In the genomic region with DNA sequence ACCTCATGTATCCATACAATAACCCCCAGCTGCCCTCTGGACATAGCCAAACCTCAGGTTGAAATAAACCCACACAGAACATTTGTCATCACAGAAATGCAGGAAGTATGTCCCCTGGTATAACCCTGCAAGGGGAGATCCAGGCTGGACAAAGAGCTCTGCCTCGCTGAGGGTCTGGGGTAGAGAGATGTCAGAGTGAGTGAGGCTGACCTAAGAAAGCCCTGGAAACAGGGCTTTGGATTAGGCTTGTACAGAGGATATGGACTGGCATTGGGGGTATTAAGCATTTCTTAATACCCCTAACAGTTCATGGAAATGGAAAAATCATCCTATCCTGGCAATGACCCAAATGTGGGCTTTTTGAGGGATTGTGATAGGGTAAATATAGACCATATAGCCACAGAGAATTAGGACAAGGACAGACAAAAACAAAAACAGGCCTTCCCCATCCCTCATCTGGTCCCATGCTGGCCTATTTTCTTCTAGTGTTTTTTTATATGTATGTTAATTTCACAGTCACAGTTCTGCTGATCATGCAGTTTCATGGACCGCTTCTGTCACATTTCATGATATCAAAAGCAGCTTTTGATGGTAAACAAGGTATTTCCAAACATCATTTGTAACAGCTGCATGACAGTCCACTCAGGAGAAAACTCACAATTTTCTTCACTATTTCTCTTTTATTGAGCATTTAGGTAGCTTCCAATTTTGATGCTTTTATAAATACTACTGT, we compare ENCODE assay signal across 25 cellular contexts. TPM values are rescaled to one million over a fixed set of nuclear protein-coding genes. Genes with fewer than 3 reads are reported as not detected.
DNase-seq lines count a peak whose midpoint lies in the region; ATAC-seq, FAIRE-seq and TF ChIP-seq lines count a peak whose summit lies in the region.
"Had no signal": no experiment of that assay in that cellular context is flagged by ENCODE, and none has a peak within 500 bp of the region (broad histone marks: within the 10 kb centered on the region; RNA-seq: fewer than 3 reads in every experiment).

No MANE protein-coding gene starts in this region.

- H3K4me1 ChIP-seq in HepG2 (ENCODE audit: insufficient read depth, low read length) (no peaks in the 10 kb centered on the region), right lobe of liver (no peaks in the 10 kb centered on the region), SJCRH30 (peaks cover 24% of the 10 kb centered on the region), K562 (replicated peaks in 1 of 2; ENCODE audit: control insufficient read depth in 2 of 2, insufficient read depth in 2 of 2, low read length in 2 of 2) (no peaks in the 10 kb centered on the region), smooth muscle cell (ENCODE audit: low read depth) (no peaks in the 10 kb centered on the region), prostate gland (replicated peaks) (no peaks in the 10 kb centered on the region)

- H4K20me1 ChIP-seq in HepG2 (ENCODE audit: insufficient read depth, low read length) (no peaks in the 10 kb centered on the region), K562 (replicated peaks; ENCODE audit: control insufficient read depth, insufficient read depth, low read length) (no peaks in the 10 kb centered on the region; the same call in 1 of the 2 replicates), smooth muscle cell (ENCODE audit: low read depth) (no peaks in the 10 kb centered on the region)

- TF ChIP-seq EP300 in HepG2 (IDR thresholded peaks at IDR 0.05; ENCODE audit: low read depth in 2 of 2, low read length in 2 of 2), result no peak
- no peak for TF ChIP-seq EP300 in HepG2 (CRISPR knock-in tag; IDR thresholded peaks at IDR 0.05; ENCODE audit: borderline replicate concordance)
- TF ChIP-seq EP300 in K562 (IDR thresholded peaks at IDR 0.05; ENCODE audit: low read length), result no peak

- H3K27me3 ChIP-seq in HepG2 (ENCODE audit: control insufficient read depth in 1 of 2, insufficient read depth in 2 of 2, low read length in 2 of 2) (peaks cover 2 to 16% of the 10 kb centered on the region in 2 experiments; a peak in 4 of 5 replicates), right lobe of liver (no peaks in the 10 kb centered on the region), SJCRH30 (no peaks in the 10 kb centered on the region), K562 (ENCODE audit: control insufficient read depth in 2 of 2, insufficient read depth in 2 of 2, low read length in 2 of 2) (peaks cover 27 to 44% of the 10 kb centered on the region in 2 experiments), smooth muscle cell (ENCODE audit: low read depth) (no peaks in the 10 kb centered on the region), prostate gland (replicated peaks; ENCODE audit: insufficient read depth) (no peaks in the 10 kb centered on the region)

- CTCF ChIA-PET in HepG2 (lab: Yijun Ruan, JAX; ENCODE audit: low intra/inter-chr PET ratio, low total read pairs), result no interaction called here
- CTCF ChIA-PET in K562 (lab: Yijun Ruan, JAX; ENCODE audit: low intra/inter-chr PET ratio), result no interaction called here

- FAIRE-seq in HepG2 (lab: Jason Lieb, UNC) (no peak), K562 (lab: Jason Lieb, UNC) (no peak), frontal cortex (lab: Jason Lieb, UNC) (no peak)
- FAIRE-seq: GM12891, GM18507 had no signal

- H2AFZ ChIP-seq in HepG2 (ENCODE audit: low read length) (no peak overlapping the region), K562 (ENCODE audit: low read depth, low read length) (no peak overlapping the region), smooth muscle cell (ENCODE audit: low read depth) (peak overlapping the region; percentile 49)

- H3F3A ChIP-seq in smooth muscle cell (ENCODE audit: low read depth), result no peaks in the 10 kb centered on the region

- H3K79me2 ChIP-seq in HepG2 (ENCODE audit: insufficient read depth, low read length) (no peaks in the 10 kb centered on the region), K562 (ENCODE audit: control insufficient read depth, insufficient read depth, low read length) (no peaks in the 10 kb centered on the region), smooth muscle cell (ENCODE audit: low read depth) (no peaks in the 10 kb centered on the region)

- H3K9me3 ChIP-seq in HepG2 (ENCODE audit: low read length) (no peaks in the 10 kb centered on the region), right lobe of liver (no peaks in the 10 kb centered on the region), SJCRH30 (replicated peaks) (no peaks in the 10 kb centered on the region), K562 (replicated peaks; ENCODE audit: control insufficient read depth, insufficient read depth, low read depth, low read length) (no peaks in the 10 kb centered on the region), smooth muscle cell (replicated peaks; ENCODE audit: low read depth) (no peaks in the 10 kb centered on the region), prostate gland (no peaks in the 10 kb centered on the region)

- H3K4me3 ChIP-seq in HepG2 (replicated peaks in 1 of 3; ENCODE audit: insufficient read depth in 1 of 3, low read depth in 2 of 3, low read length in 3 of 3), result no peak overlapping the region
- no peak overlapping the region for H3K4me3 ChIP-seq in right lobe of liver
- H3K4me3 ChIP-seq in SJCRH30, result no peak overlapping the region
- H3K4me3 ChIP-seq in K562, result no peak overlapping the region
- H3K4me3 ChIP-seq in smooth muscle cell, result no peak overlapping the region
- no peak overlapping the region for H3K4me3 ChIP-seq in prostate gland

- TF ChIP-seq RAD21 in HepG2 (CRISPR knock-in tag; IDR thresholded peaks at IDR 0.05), result no peak
- no peak for TF ChIP-seq RAD21 in K562 (CRISPR knock-in tag; conservative IDR thresholded peaks at IDR 0.05 in 1 of 2, IDR thresholded peaks at IDR 0.05 in 1 of 2)

- no TSS peak for BruUV-seq in HepG2 (replicated peaks; lab: Mats Ljungman, UMichigan)
- BruUV-seq in K562 (replicated peaks; lab: Mats Ljungman, UMichigan), result no TSS peak

- intact Hi-C loops in HepG2 (cut with micrococcal nuclease; ENCODE audit: unreplicated experiment), result no loop called here
- intact Hi-C loops in right lobe of liver (cut with DNase I), result no loop called here
- intact Hi-C loops in K562 (cut with micrococcal nuclease), result no loop called here
- intact Hi-C loops in prostate gland (cut with DNase I), result no loop called here

- no peak overlapping the region for H3K4me2 ChIP-seq in HepG2 (ENCODE audit: low read depth, low read length)
- H3K4me2 ChIP-seq in K562 (ENCODE audit: insufficient read depth, low read length), result no peak overlapping the region
- no peak overlapping the region for H3K4me2 ChIP-seq in smooth muscle cell

- no peaks in the 10 kb centered on the region for H3K9me1 ChIP-seq in K562 (ENCODE audit: control insufficient read depth, insufficient read depth, low read length)

- in situ Hi-C loops in HepG2 (cut with HindIII; ENCODE audit: extremely low pct_ligation_motif_present, low pct_unique_long_range_greater_than_20kb), result no loop called here
- in situ Hi-C loops in K562 (cut with MboI), result no loop called here

- no peak for DNase-seq in HepG2 (ENCODE audit: low spot score)
- DNase-seq in right lobe of liver, result no peak
- peak; percentile 35 to 58 for DNase-seq in SJCRH30
- DNase-seq in K562 (ENCODE audit: extremely low read depth in 1 of 4, low spot score in 3 of 4), result no peak
- DNase-seq in smooth muscle cell (lab: John Stamatoyannopoulos, UW; ENCODE audit: unreplicated experiment), result no peak
- no peak for DNase-seq in prostate gland (ENCODE audit: low spot score)
- DNase-seq in frontal cortex (ENCODE audit: low spot score in 2 of 2), result no peak
- DNase-seq: 8988T; C1 segment of cervical spinal cord; Calu3; CD4-positive, alpha-beta memory T cell; COR-L47; DMS53; DMS79 treated with DMSO at 0.1 percent for 48 hours; GF-D8; GOT3; H7; HCEC 1CT had no signal

- no peak for ATAC-seq in HepG2
- no peak for ATAC-seq in right lobe of liver
- ATAC-seq in K562, result no peak
- no peak for ATAC-seq in HG03565 (IDR thresholded peaks at IDR 0.05; ENCODE audit: unreplicated experiment)

- POLR2A ChIA-PET in HepG2 (lab: Yijun Ruan, JAX) (interaction anchor here (1.5 kb wide), 1 partner anchor 11 kb away, joined by 4 read pairs; no protein-coding TSS in a partner anchor), K562 (lab: Yijun Ruan, JAX) (interaction anchor here (1.2 kb wide), 1 partner anchor 10 kb away, joined by 5 read pairs; no protein-coding TSS in a partner anchor)

- H3K9ac ChIP-seq in HepG2 (ENCODE audit: insufficient read depth, low read depth, low read length) (no peak overlapping the region), K562 (ENCODE audit: insufficient read depth in 1 of 2, low read depth in 2 of 2, low read length in 2 of 2) (no peak overlapping the region), smooth muscle cell (ENCODE audit: low read depth) (no peak overlapping the region)

- no peak for TF ChIP-seq POLR2A in HepG2 (IDR thresholded peaks at IDR 0.05; ENCODE audit: insufficient read depth in 1 of 2, low read depth in 2 of 2, low read length in 2 of 2)
- no peak for TF ChIP-seq POLR2A in right lobe of liver (IDR thresholded peaks at IDR 0.05)
- no peak for TF ChIP-seq POLR2A in K562 (conservative IDR thresholded peaks at IDR 0.05)
- TF ChIP-seq POLR2A in prostate gland (IDR thresholded peaks at IDR 0.05), result no peak

- TF ChIP-seq CTCF in HepG2 (CRISPR knock-in tag; IDR thresholded peaks at IDR 0.05) (no peak), right lobe of liver (IDR thresholded peaks at IDR 0.05) (no peak), K562 (IDR thresholded peaks at IDR 0.05 in 2 of 3, conservative IDR thresholded peaks at IDR 0.05 in 1 of 3; ENCODE audit: insufficient read depth in 2 of 3, low read depth in 1 of 3, low read length in 3 of 3) (no peak), smooth muscle cell (IDR thresholded peaks at IDR 0.05; ENCODE audit: borderline replicate concordance, insufficient read depth, poor library complexity, severe bottlenecking) (no peak), prostate gland (IDR thresholded peaks at IDR 0.05) (no peak)

- H3K27ac ChIP-seq in HepG2 (ENCODE audit: extremely low read length, insufficient read depth, low read length), result no peak overlapping the region
- H3K27ac ChIP-seq in right lobe of liver, result no peak overlapping the region
- H3K27ac ChIP-seq in SJCRH30, result peak overlapping the region; percentile 35
- no peak overlapping the region for H3K27ac ChIP-seq in K562 (ENCODE audit: extremely low read depth, low read depth, low read length)
- no peak overlapping the region for H3K27ac ChIP-seq in smooth muscle cell (ENCODE audit: low read depth)
- H3K27ac ChIP-seq in prostate gland, result no peak overlapping the region

- 62% methylated on average over 2 of the region's 2 CpGs for WGBS in HepG2 (ENCODE audit: low lambda C conversion rate)
- 75% methylated on average over 2 of the region's 2 CpGs for WGBS in right lobe of liver (ENCODE audit: insufficient coverage, low coverage, low lambda C conversion rate, missing lambda C conversion rate)
- WGBS in K562 (ENCODE audit: insufficient coverage, low coverage, missing lambda C conversion rate), result 14% methylated on average over 2 of the region's 2 CpGs
- 90% methylated on average over 2 of the region's 2 CpGs for WGBS in smooth muscle cell (ENCODE audit: low lambda C conversion rate)
- 99% methylated on average over 2 of the region's 2 CpGs for WGBS in prostate gland

- H3K36me3 ChIP-seq in HepG2 (replicated peaks in 1 of 2; ENCODE audit: control insufficient read depth in 1 of 2, insufficient read depth in 2 of 2, low read length in 2 of 2) (no peaks in the 10 kb centered on the region), right lobe of liver (no peaks in the 10 kb centered on the region), SJCRH30 (no peaks in the 10 kb centered on the region), K562 (ENCODE audit: control insufficient read depth, insufficient read depth, low read length) (no peaks in the 10 kb centered on the region), smooth muscle cell (ENCODE audit: low read depth) (no peaks in the 10 kb centered on the region), prostate gland (no peaks in the 10 kb centered on the region)

RNA-seq across cellular contexts. Expression of gene PLXDC1, which starts 26.1 kb away (rescaled TPM):
- total RNA-seq in HepG2 (2016; rRNA removed; fragmentation: Illumina TruSeq; extraction: Trizol) (not detected in 2 replicates), right lobe of liver (1 to 10 TPM in 1 of 6 experiments, under 1 TPM in 5; 0.11 to 1.6 (median 0.54) TPM), K562 (2014; rRNA removed) (not detected in 2 replicates), K562 (2014; rRNA removed; fragmentation: Illumina TruSeq; extraction: Trizol) (not detected in 2 replicates), K562 (2015; rRNA removed; fragmentation: Illumina TruSeq; extraction: Trizol) (not detected in 2 replicates), K562 (2021) (not detected in 2 replicates), smooth muscle cell (11.3 and 17.4 TPM in 2 replicates), prostate gland (1 to 10 TPM; 3.9 to 5.4 TPM), frontal cortex (9.8 TPM)
- total RNA-seq in HepG2 (2016; cell fraction: cytosol; rRNA removed; fragmentation: Illumina TruSeq; extraction: Trizol; ENCODE audit: low read depth), result not detected in 2 replicates
- not detected in 2 replicates for total RNA-seq in HepG2 (2016; cell fraction: insoluble cytoplasmic fraction; rRNA removed; fragmentation: Illumina TruSeq; extraction: Trizol)
- total RNA-seq in HepG2 (2016; cell fraction: membrane; rRNA removed; fragmentation: Illumina TruSeq; extraction: Trizol), result not detected in 2 replicates
- total RNA-seq in HepG2 (2016; cell fraction: nucleus; rRNA removed; fragmentation: Illumina TruSeq; extraction: Trizol), result not detected in 2 replicates
- polyA plus RNA-seq in HepG2 (2011; rRNA removed) (not detected in 2 replicates), K562 (2011; rRNA removed) (0.11 TPM in 1 of 2 replicates, not detected in the other), K562 (2014; fragmentation: Illumina TruSeq; extraction: Trizol) (not detected in 2 replicates), K562 (2014; fragmentation: Nextera tagmentation; extraction: Ambion mirVana) (not detected), K562 (2014; rRNA removed) (not detected in 2 replicates), smooth muscle cell (16.0 and 18.5 TPM in 2 replicates)
- not detected in 2 replicates for polyA plus RNA-seq in HepG2 (2011; cell fraction: cytosol; rRNA removed)
- not detected in 2 replicates for polyA plus RNA-seq in HepG2 (2011; cell fraction: nucleus; rRNA removed)
- polyA plus RNA-seq in HepG2 (2012), result not detected in 2 replicates
- not detected in 2 replicates for polyA plus RNA-seq in HepG2 (2016; cell fraction: cytosol; fragmentation: Illumina TruSeq; extraction: Trizol; ENCODE audit: low read depth)
- polyA plus RNA-seq in HepG2 (2016; cell fraction: insoluble cytoplasmic fraction; fragmentation: Illumina TruSeq; extraction: Trizol; ENCODE audit: low read depth), result not detected in 2 replicates
- polyA plus RNA-seq in HepG2 (2016; cell fraction: membrane; fragmentation: Illumina TruSeq; extraction: Trizol; ENCODE audit: low read depth), result not detected in 2 replicates
- polyA plus RNA-seq in HepG2 (2016; cell fraction: nucleus; fragmentation: Illumina TruSeq; extraction: Trizol; ENCODE audit: insufficient read depth, low read depth), result not detected in 2 replicates
- polyA minus RNA-seq in HepG2 (2011; rRNA and poly(A)+ RNA removed; ENCODE audit: low replicate concordance), result 0.44 TPM in 1 of 2 replicates, not detected in the other
- not detected in 2 replicates for polyA minus RNA-seq in HepG2 (2011; cell fraction: cytosol; rRNA and poly(A)+ RNA removed)
- not detected in 2 replicates for polyA minus RNA-seq in HepG2 (2011; cell fraction: nucleus; rRNA and poly(A)+ RNA removed)
- total RNA-seq in SJCRH30 (2014; rRNA removed; shearing (Covaris generic)), result 0.06 TPM in 1 of 2 replicates, not detected in the other
- total RNA-seq in K562 (2011; cell fraction: chromatin; rRNA removed; ENCODE audit: low replicate concordance), result not detected in 2 replicates
- not detected in 2 replicates for total RNA-seq in K562 (2011; cell fraction: nucleolus; rRNA removed)
- total RNA-seq in K562 (2011; cell fraction: nucleoplasm; rRNA removed), result not detected in 2 replicates
- polyA plus RNA-seq in K562 (2011; cell fraction: cytosol; rRNA removed), result not detected in 2 replicates
- polyA plus RNA-seq in K562 (2011; cell fraction: nucleus; rRNA removed), result 0.21 and 0.29 TPM in 2 replicates
- 0.01 and 0.03 TPM in 2 replicates for polyA plus RNA-seq in K562 (2012)
- not detected in 2 replicates for polyA minus RNA-seq in K562 (2011; rRNA and poly(A)+ RNA removed)
- polyA minus RNA-seq in K562 (2011; cell fraction: cytosol; rRNA and poly(A)+ RNA removed), result not detected in 2 replicates
- not detected in 2 replicates for polyA minus RNA-seq in K562 (2011; cell fraction: nucleus; rRNA and poly(A)+ RNA removed)

RNA-seq across cellular contexts. Expression of gene ARL5C, which starts 40.7 kb away (rescaled TPM):
- total RNA-seq in HepG2 (2016; rRNA removed; fragmentation: Illumina TruSeq; extraction: Trizol) (not detected in 2 replicates), right lobe of liver (not detected), K562 (2014; rRNA removed) (not detected in 2 replicates), K562 (2014; rRNA removed; fragmentation: Illumina TruSeq; extraction: Trizol) (not detected in 2 replicates), K562 (2015; rRNA removed; fragmentation: Illumina TruSeq; extraction: Trizol) (not detected in 2 replicates), K562 (2021) (not detected in 2 replicates), smooth muscle cell (not detected in 2 replicates), prostate gland (not detected), frontal cortex (not detected)
- total RNA-seq in HepG2 (2016; cell fraction: cytosol; rRNA removed; fragmentation: Illumina TruSeq; extraction: Trizol; ENCODE audit: low read depth), result not detected in 2 replicates
- not detected in 2 replicates for total RNA-seq in HepG2 (2016; cell fraction: insoluble cytoplasmic fraction; rRNA removed; fragmentation: Illumina TruSeq; extraction: Trizol)
- not detected in 2 replicates for total RNA-seq in HepG2 (2016; cell fraction: membrane; rRNA removed; fragmentation: Illumina TruSeq; extraction: Trizol)
- total RNA-seq in HepG2 (2016; cell fraction: nucleus; rRNA removed; fragmentation: Illumina TruSeq; extraction: Trizol), result not detected in 2 replicates
- polyA plus RNA-seq in HepG2 (2011; rRNA removed) (not detected in 2 replicates), K562 (2011; rRNA removed) (not detected in 2 replicates), K562 (2014; fragmentation: Illumina TruSeq; extraction: Trizol) (not detected in 2 replicates), K562 (2014; fragmentation: Nextera tagmentation; extraction: Ambion mirVana) (not detected), K562 (2014; rRNA removed) (not detected in 2 replicates), smooth muscle cell (0.38 TPM in 1 of 2 replicates, not detected in the other)
- not detected in 2 replicates for polyA plus RNA-seq in HepG2 (2011; cell fraction: cytosol; rRNA removed)
- not detected in 2 replicates for polyA plus RNA-seq in HepG2 (2011; cell fraction: nucleus; rRNA removed)
- polyA plus RNA-seq in HepG2 (2012), result not detected in 2 replicates
- not detected in 2 replicates for polyA plus RNA-seq in HepG2 (2016; cell fraction: cytosol; fragmentation: Illumina TruSeq; extraction: Trizol; ENCODE audit: low read depth)
- polyA plus RNA-seq in HepG2 (2016; cell fraction: insoluble cytoplasmic fraction; fragmentation: Illumina TruSeq; extraction: Trizol; ENCODE audit: low read depth), result not detected in 2 replicates
- polyA plus RNA-seq in HepG2 (2016; cell fraction: membrane; fragmentation: Illumina TruSeq; extraction: Trizol; ENCODE audit: low read depth), result not detected in 2 replicates
- not detected in 2 replicates for polyA plus RNA-seq in HepG2 (2016; cell fraction: nucleus; fragmentation: Illumina TruSeq; extraction: Trizol; ENCODE audit: insufficient read depth, low read depth)
- polyA minus RNA-seq in HepG2 (2011; rRNA and poly(A)+ RNA removed; ENCODE audit: low replicate concordance), result 0.09 TPM in 1 of 2 replicates, not detected in the other
- not detected in 2 replicates for polyA minus RNA-seq in HepG2 (2011; cell fraction: cytosol; rRNA and poly(A)+ RNA removed)
- not detected in 2 replicates for polyA minus RNA-seq in HepG2 (2011; cell fraction: nucleus; rRNA and poly(A)+ RNA removed)
- total RNA-seq in SJCRH30 (2014; rRNA removed; shearing (Covaris generic)), result not detected in 2 replicates
- total RNA-seq in K562 (2011; cell fraction: chromatin; rRNA removed; ENCODE audit: low replicate concordance), result 0.16 TPM in 1 of 2 replicates, not detected in the other
- total RNA-seq in K562 (2011; cell fraction: nucleolus; rRNA removed), result not detected in 2 replicates
- total RNA-seq in K562 (2011; cell fraction: nucleoplasm; rRNA removed), result not detected in 2 replicates
- polyA plus RNA-seq in K562 (2011; cell fraction: cytosol; rRNA removed), result not detected in 2 replicates
- polyA plus RNA-seq in K562 (2011; cell fraction: nucleus; rRNA removed), result not detected in 2 replicates
- polyA plus RNA-seq in K562 (2012), result not detected in 2 replicates
- not detected in 2 replicates for polyA minus RNA-seq in K562 (2011; rRNA and poly(A)+ RNA removed)
- polyA minus RNA-seq in K562 (2011; cell fraction: cytosol; rRNA and poly(A)+ RNA removed), result not detected in 2 replicates
- not detected in 2 replicates for polyA minus RNA-seq in K562 (2011; cell fraction: nucleus; rRNA and poly(A)+ RNA removed)
- total RNA-seq: A673; Calu3; CD4-positive, alpha-beta memory T cell; Daoy; G401; H7 had no signal
- polyA plus RNA-seq: BJ; CD4-positive, alpha-beta memory T cell had no signal

Comparison
In these comparisons a context has a peak if more than half of its experiments do, and no peak if none do; other contexts are left out.
1. DNase-seq: peak in SJCRH30 (2 of 2); none in HepG2 (single experiment), right lobe of liver (0 of 3), K562 (0 of 4), smooth muscle cell (single experiment), prostate gland (single experiment) and frontal cortex (0 of 2).
2. Of the 241 proteins assayed by ChIP-seq in both HepG2 and K562: peak only in HepG2: none; only in K562: MAFG and PRDM10; in both: MAFF and MAFK; in neither: 237.